In the genomic region with DNA sequence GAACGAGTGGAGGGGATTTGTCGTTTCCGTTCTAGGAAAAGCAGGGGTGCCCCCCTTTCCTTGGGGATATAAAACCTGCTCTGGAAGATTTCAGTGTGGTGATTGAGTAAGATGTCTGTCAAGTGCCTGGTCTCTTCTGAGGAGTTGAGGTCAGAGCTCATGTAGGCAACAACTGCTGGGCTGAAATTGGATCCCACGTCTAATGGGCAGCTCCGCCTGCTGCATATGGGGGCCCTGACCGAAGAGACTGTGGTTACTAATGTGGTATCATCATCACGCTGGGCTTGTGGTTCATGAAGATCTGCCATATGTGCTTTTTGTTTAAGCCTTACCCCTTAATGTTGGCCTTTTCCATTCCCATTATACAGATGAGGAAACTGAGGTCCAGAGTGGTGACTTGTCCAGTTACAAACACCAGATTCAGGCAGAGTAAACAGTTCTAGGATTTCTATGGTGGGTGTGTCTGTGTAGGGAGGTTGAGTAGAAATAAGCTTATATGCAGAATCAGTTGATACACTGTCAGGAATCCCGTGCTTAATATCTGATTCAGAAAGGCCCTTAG, we compare ENCODE assay signal across 8 cellular contexts. TPM values are rescaled to one million over a fixed set of nuclear protein-coding genes. Genes with fewer than 3 reads are reported as not detected.
DNase-seq lines count a peak whose midpoint lies in the region; ATAC-seq lines count a peak whose summit lies in the region.

No MANE protein-coding gene starts in this region.

- H3K9ac ChIP-seq in NT2/D1 (ENCODE audit: insufficient read length, low read depth), result peak overlapping the region; percentile 97

- intact Hi-C loops in naive thymus-derived CD4-positive, alpha-beta T cell (cut with micrococcal nuclease), result loop anchor here in 1 of 2 donors (2.0 to 10.0 kb wide), 5 partner anchors 66 to 1872 kb away; a partner anchor contains a TSS

- H3K27me3 Mint-ChIP-seq in effector memory CD8-positive, alpha-beta T cell, result no peaks in the 10 kb centered on the region
- H3K27me3 Mint-ChIP-seq in naive thymus-derived CD4-positive, alpha-beta T cell, result no peaks in the 10 kb centered on the region

- H3K4me1 Mint-ChIP-seq in effector memory CD8-positive, alpha-beta T cell (ENCODE audit: low read depth in 2 of 2), result peaks cover 27 to 42% of the 10 kb centered on the region in 2 donors
- H3K4me1 Mint-ChIP-seq in naive thymus-derived CD4-positive, alpha-beta T cell, result peaks cover 25 to 70% (median 47%) of the 10 kb centered on the region in 7 donors

- CTCF ChIA-PET in naive thymus-derived CD4-positive, alpha-beta T cell (lab: Charles Lee), result interaction anchor here (0.7 kb wide), 1 partner anchor 24 kb away, joined by 3 read pairs; a partner anchor contains a TSS

- peaks cover 33% of the 10 kb centered on the region for H3K36me3 Mint-ChIP-seq in effector memory CD8-positive, alpha-beta T cell (ENCODE audit: insufficient read depth)
- H3K36me3 Mint-ChIP-seq in naive thymus-derived CD4-positive, alpha-beta T cell, result peaks cover 0 to 10% (median 3%) of the 10 kb centered on the region in 5 donors

- peak overlapping the region; percentile 97 to 98 for H3K27ac Mint-ChIP-seq in effector memory CD8-positive, alpha-beta T cell
- H3K27ac Mint-ChIP-seq in naive thymus-derived CD4-positive, alpha-beta T cell, result peak overlapping the region; percentile 95 to 99 (median 97)

- no peaks in the 10 kb centered on the region for H3K9me3 Mint-ChIP-seq in effector memory CD8-positive, alpha-beta T cell
- H3K9me3 Mint-ChIP-seq in naive thymus-derived CD4-positive, alpha-beta T cell, result no peaks in the 10 kb centered on the region

- H3K4me3 Mint-ChIP-seq in effector memory CD8-positive, alpha-beta T cell, result peak overlapping the region; percentile 98 to 99
- peak overlapping the region; percentile 96 to 99 (median 99) for H3K4me3 Mint-ChIP-seq in naive thymus-derived CD4-positive, alpha-beta T cell

- ATAC-seq in GM19463 (IDR thresholded peaks at IDR 0.05; ENCODE audit: unreplicated experiment), result peak; percentile 3
- no peak for ATAC-seq in effector memory CD8-positive, alpha-beta T cell (replicated peaks)
- ATAC-seq in naive thymus-derived CD4-positive, alpha-beta T cell, result no peak

- POLR2A ChIA-PET in naive thymus-derived CD4-positive, alpha-beta T cell (lab: Charles Lee), result interaction anchor here (0.6 to 3.5 kb wide), 4 partner anchors 10 to 30 kb away, joined by 3 to 24 read pairs (median 9); a partner anchor contains a TSS

- peak overlapping the region; percentile 87 for H3K27ac ChIP-seq in naive thymus-derived CD4-positive, alpha-beta T cell (ENCODE audit: low read depth, low read length)

- DNase-seq in AG08395 (ENCODE audit: low spot score) (peak; percentile 58), NT2/D1 (ENCODE audit: low read depth, low spot score) (no peak), NCI-H526 treated with DMSO at 0.1 percent for 48 hours (lab: John Stamatoyannopoulos, UW) (no peak), HUDEP-2 (lab: John Stamatoyannopoulos, UW; ENCODE audit: unreplicated experiment in 76 of 76) (no peak)
- no peak for DNase-seq in effector memory CD8-positive, alpha-beta T cell
- DNase-seq in naive thymus-derived CD4-positive, alpha-beta T cell, result no peak
- DNase-seq in activated CD8-positive, alpha-beta memory T cell treated with anti-CD3 and anti-CD28 coated beads, Interleukin-2, amount 50 U/mL, for 4 hours, result no peak

- peaks cover 10% of the 10 kb centered on the region for H3K4me1 ChIP-seq in NT2/D1 (ENCODE audit: insufficient read depth, insufficient read length)
- H3K4me1 ChIP-seq in naive thymus-derived CD4-positive, alpha-beta T cell (ENCODE audit: control insufficient read depth in 2 of 2, insufficient read depth in 2 of 2, low read length in 2 of 2), result peaks cover 10 to 14% of the 10 kb centered on the region in 2 donors

- H3K4me3 ChIP-seq in NT2/D1 (ENCODE audit: insufficient read length, low read depth), result peak overlapping the region; percentile 92
- H3K4me3 ChIP-seq in naive thymus-derived CD4-positive, alpha-beta T cell (ENCODE audit: low read length), result peak overlapping the region; percentile 84

- no peaks in the 10 kb centered on the region for H3K27me3 ChIP-seq in NT2/D1 (ENCODE audit: insufficient read depth, insufficient read length)
- no peaks in the 10 kb centered on the region for H3K27me3 ChIP-seq in naive thymus-derived CD4-positive, alpha-beta T cell (ENCODE audit: control insufficient read depth in 2 of 2, insufficient read depth in 2 of 2, low read length in 2 of 2)

- H3K9me3 ChIP-seq in NT2/D1 (ENCODE audit: insufficient read depth, low read length), result 0 out of 2 replicates have a peak, but pooled peaks cover 6% of the 10 kb centered on the region
- no peaks in the 10 kb centered on the region for H3K9me3 ChIP-seq in naive thymus-derived CD4-positive, alpha-beta T cell (ENCODE audit: control insufficient read depth in 2 of 3, low read length in 3 of 3)

- peaks cover 49% of the 10 kb centered on the region for H3K36me3 ChIP-seq in NT2/D1 (ENCODE audit: insufficient read depth, insufficient read length, low read length)
- peaks cover 4 to 18% (median 7%) of the 10 kb centered on the region in 3 experiments for H3K36me3 ChIP-seq in naive thymus-derived CD4-positive, alpha-beta T cell (ENCODE audit: control insufficient read depth in 2 of 3, insufficient read depth in 3 of 3, low read length in 3 of 3)

RNA-seq across cellular contexts. Expression of a gene that starts 0.6 kb away (rescaled TPM):
- 10 to 100 TPM in 3 of 5 experiments, 1 to 10 TPM in 2; 8.2 to 42.8 (median 15.7) TPM for total RNA-seq in naive thymus-derived CD4-positive, alpha-beta T cell
- 10 to 100 TPM; 17.4 to 26.0 TPM for polyA plus RNA-seq in naive thymus-derived CD4-positive, alpha-beta T cell

RNA-seq across cellular contexts. Expression of a gene that starts 7.8 kb away (rescaled TPM):
- 10 to 100 TPM in 2 of 5 experiments, 1 to 10 TPM in 3; 2.9 to 19.0 (median 8.6) TPM for total RNA-seq in naive thymus-derived CD4-positive, alpha-beta T cell
- 1 to 10 TPM; 5.1 to 8.8 TPM for polyA plus RNA-seq in naive thymus-derived CD4-positive, alpha-beta T cell

RNA-seq across cellular contexts. Expression of a gene that starts 23.3 kb away (rescaled TPM):
- 10 to 100 TPM; 43.2 to 90.4 (median 77.6) TPM for total RNA-seq in naive thymus-derived CD4-positive, alpha-beta T cell
- 100 to 1,000 TPM; 116 to 118 TPM for polyA plus RNA-seq in naive thymus-derived CD4-positive, alpha-beta T cell

RNA-seq across cellular contexts. Expression of a gene that starts 33.5 kb away (rescaled TPM):
- under 1 TPM in 2 of 5 experiments, not detected in 3; 0.17 to 0.19 TPM for total RNA-seq in naive thymus-derived CD4-positive, alpha-beta T cell
- not detected for polyA plus RNA-seq in naive thymus-derived CD4-positive, alpha-beta T cell
